8 cellular contexts compared by ENCODE assay signal in the genomic region with DNA sequence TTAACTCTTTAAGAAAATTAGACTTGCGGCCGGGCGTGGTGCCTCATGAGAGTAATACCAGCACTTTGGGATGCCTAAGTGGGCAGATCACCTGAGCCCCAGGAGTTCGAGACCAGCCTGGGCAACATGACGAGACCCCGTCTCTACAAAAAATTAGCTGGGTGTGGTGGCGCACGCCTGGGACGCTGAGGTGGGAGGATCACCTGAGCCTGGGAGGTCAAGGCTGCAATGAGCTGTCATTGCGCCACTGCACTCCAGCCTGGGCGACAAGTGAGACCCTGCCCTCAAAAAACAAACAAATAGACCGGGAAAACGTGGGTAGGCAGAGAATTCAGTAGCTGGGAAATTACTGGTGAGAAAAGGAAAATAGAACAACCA. TPM values are rescaled to one million over a fixed set of nuclear protein-coding genes. Genes with fewer than 3 reads are reported as not detected.
DNase-seq lines count a peak whose midpoint lies in the region; ATAC-seq and TF ChIP-seq lines count a peak whose summit lies in the region.

No MANE protein-coding gene starts in this region.

- H3K4me1 ChIP-seq in gastrocnemius medialis, result peaks cover 7 to 21% of the 10 kb centered on the region in 2 donors

- ATAC-seq in T-helper 17 cell, result no peak
- no peak for ATAC-seq in gastrocnemius medialis
- no peak for ATAC-seq in GM19351 (IDR thresholded peaks at IDR 0.05; ENCODE audit: unreplicated experiment)

- peaks cover 4% of the 10 kb centered on the region for H3K27me3 Mint-ChIP-seq in T-helper 17 cell

- H3K36me3 Mint-ChIP-seq in T-helper 17 cell (ENCODE audit: low read depth), result peaks cover 2% of the 10 kb centered on the region

- in situ Hi-C loops in gastrocnemius medialis (cut with MboI; ENCODE audit: low sequenced_read_pairs in 4 of 4), result no loop called here

- peak overlapping the region; percentile 99 for H3K4me3 ChIP-seq in GM06990 (replicated peaks; ENCODE audit: low read depth, low read length)
- H3K4me3 ChIP-seq in fibroblast of pulmonary artery (replicated peaks; ENCODE audit: low read depth, low read length), result peak overlapping the region; percentile 94
- peak overlapping the region; percentile 65 to 90 (median 78) for H3K4me3 ChIP-seq in gastrocnemius medialis

- H3K27ac ChIP-seq in gastrocnemius medialis, result peak overlapping the region in 3 of 4 donors; percentile 78 to 82 (median 80)

- H3K9me3 ChIP-seq in T-helper 17 cell (ENCODE audit: control insufficient read depth, low read length, poor library complexity, severe bottlenecking) (no peaks in the 10 kb centered on the region), gastrocnemius medialis (no peaks in the 10 kb centered on the region)

- H3K27ac Mint-ChIP-seq in T-helper 17 cell, result peak overlapping the region; percentile 93

- intact Hi-C loops in gastrocnemius medialis (cut with DNase I; ENCODE audit: low total_unique reads), result no loop called here

- peaks cover 4% of the 10 kb centered on the region; the same call in 1 of the 2 replicates for H3K36me3 ChIP-seq in GM06990 (ENCODE audit: control insufficient read depth, insufficient read depth, low read length)
- H3K36me3 ChIP-seq in gastrocnemius medialis, result peaks cover 0 to 12% of the 10 kb centered on the region in 2 donors

- DNase-seq in GM06990 (ENCODE audit: extremely low read depth, insufficient read length), result no peak
- DNase-seq in T-helper 17 cell, result no peak
- no peak for DNase-seq in fibroblast of pulmonary artery (ENCODE audit: low read depth)
- no peak for DNase-seq in gastrocnemius medialis
- DNase-seq in NCI-H146 (lab: John Stamatoyannopoulos, UW), result no peak
- DNase-seq in GM03348 (ENCODE audit: low spot score), result no peak
- DNase-seq in NCI-H1092 (lab: John Stamatoyannopoulos, UW), result no peak

- H3K4me3 Mint-ChIP-seq in T-helper 17 cell, result peak overlapping the region; percentile 94

- no peaks in the 10 kb centered on the region for H3K27me3 ChIP-seq in GM06990 (replicated peaks; ENCODE audit: control insufficient read depth, insufficient read depth, low read length)
- no peaks in the 10 kb centered on the region for H3K27me3 ChIP-seq in gastrocnemius medialis

- TF ChIP-seq POLR2A in gastrocnemius medialis (IDR thresholded peaks at IDR 0.05), result no peak

- no peak for TF ChIP-seq CTCF in GM06990 (IDR thresholded peaks at IDR 0.05; ENCODE audit: insufficient read depth, low read length, poor library complexity, severe bottlenecking)
- TF ChIP-seq CTCF in fibroblast of pulmonary artery (IDR thresholded peaks at IDR 0.05; ENCODE audit: low read length, missing control alignments), result no peak
- TF ChIP-seq CTCF in gastrocnemius medialis (IDR thresholded peaks at IDR 0.05 in 4 of 5, conservative IDR thresholded peaks at IDR 0.05 in 1 of 5), result no peak

- peaks cover 15% of the 10 kb centered on the region for H3K4me1 Mint-ChIP-seq in T-helper 17 cell

RNA-seq across cellular contexts. Expression of gene UMPS, which starts 0.7 kb away (rescaled TPM):
- total RNA-seq in T-helper 17 cell (10 to 100 TPM; 12.1 to 17.0 TPM), gastrocnemius medialis (1 to 10 TPM; 2.2 to 7.6 (median 6.2) TPM)
